Comparison of ENCODE assay signal across 17 cellular contexts in genomic region chr10:78382776-78383175, GRCh38.
"Had no signal": no experiment of that assay in that cellular context is flagged by ENCODE, and none has a peak within 500 bp of the region (broad histone marks: within the 10 kb centered on the region; RNA-seq: fewer than 3 reads in every experiment).

No MANE protein-coding gene starts in this region.

- DNase-seq: colonic mucosa; dermis blood vessel endothelial cell; esophagus squamous epithelium; foreskin fibroblast; glutamatergic neuron; immature natural killer cell; kidney; left cardiac atrium; left ventricle myocardium inferior; lower lobe of right lung; mesenchymal stem cell; naive thymus-derived CD4-positive, alpha-beta T cell; nephron progenitor cell; sigmoid colon; stimulated activated CD4-positive, alpha-beta T cell treated with anti-CD3 and anti-CD28 coated beads, Interleukin-12 subunit alpha, Interleukin-12 subunit beta, amount 100 ng/mL, for 4 hours; stimulated activated naive CD4-positive, alpha-beta T cell treated with Interleukin-2 at 50 U/mL for 16 hours; thyroid gland had no signal
